32 cellular contexts compared by ENCODE assay signal in genomic region chr4:99361268-99361922, GRCh38. TPM values are rescaled to one million over a fixed set of nuclear protein-coding genes. Genes with fewer than 3 reads are reported as not detected.
DNase-seq lines count a peak whose midpoint lies in the region; ATAC-seq and TF ChIP-seq lines count a peak whose summit lies in the region.
"Had no signal": no experiment of that assay in that cellular context is flagged by ENCODE, and none has a peak within 500 bp of the region (broad histone marks: within the 10 kb centered on the region; RNA-seq: fewer than 3 reads in every experiment).

No MANE protein-coding gene starts in this region.

- DNase-seq in IMR-90 (no peak), adipocyte (ENCODE audit: low read depth) (peak; percentile 45), tibial artery (no peak), NCI-H2081 treated with DMSO at 0.1 percent for 48 hours (lab: John Stamatoyannopoulos, UW) (no peak)
- DNase-seq: activated CD4-positive, alpha-beta T cell treated with anti-CD3 and anti-CD28 coated beads, Interleukin-2, amount 50 U/mL, for 1 hour; activated CD4-positive, CD25-positive, alpha-beta regulatory T cell; activated effector memory CD4-positive, alpha-beta T cell treated with Interleukin-2 at 50 U/mL for 16 hours; activated T-cell treated with anti-CD3 and anti-CD28 coated beads, Interleukin-2, amount 50 U/mL, for 1 hour; anterior cingulate cortex; C1 segment of cervical spinal cord; DMS153; H7; hypothalamus; Kasumi-1; left cardiac atrium; NCI-H1436 treated with DMSO at 0.1 percent for 48 hours; NCI-H510A; ovary; RPMI8226; stimulated activated CD4-positive, alpha-beta T cell treated with anti-CD3 and anti-CD28 coated beads, Interleukin-1b, Interleukin-23, amount 100 ng/mL, for 48 hours; stimulated activated naive CD8-positive, alpha-beta T cell treated with anti-CD3 and anti-CD28 coated beads, Interleukin-15, Interleukin-2, amounts not matched to agents 100 U/mL and 50 U/mL, for 24 hours; trophoblast cell had no signal

- no peak overlapping the region for H3K4me3 Mint-ChIP-seq in nephron
- H3K4me3 Mint-ChIP-seq: memory B cell had no signal

- H3K9me3 Mint-ChIP-seq in nephron, result peaks cover 10% of the 10 kb centered on the region

- H2BK120ac ChIP-seq in IMR-90 (ENCODE audit: low read depth, low read length), result no peak overlapping the region

- H4K20me1 ChIP-seq in IMR-90 (ENCODE audit: insufficient read depth, low read length), result no peaks in the 10 kb centered on the region

- BruUV-seq in IMR-90 (replicated peaks; lab: Mats Ljungman, UMichigan), result no TSS peak

- H3K4ac ChIP-seq in IMR-90 (ENCODE audit: low read depth, low read length), result no peak overlapping the region

- H3K4me2 ChIP-seq in IMR-90 (ENCODE audit: low read depth, low read length), result no peak overlapping the region
- H3K4me2 ChIP-seq: smooth muscle cell had no signal

- H3K27ac Mint-ChIP-seq in nephron, result peak overlapping the region; percentile 70 to 86 (median 81)
- H3K27ac Mint-ChIP-seq: activated naive CD4-positive, alpha-beta T cell treated with anti-CD3 and anti-CD28 coated beads, Interleukin-2, amount 50 U/mL, for 72 hours; memory B cell had no signal

- H3K4me1 ChIP-seq in IMR-90 (ENCODE audit: control insufficient read depth, insufficient read depth, low read length) (peaks cover 3% of the 10 kb centered on the region; the same call in 1 of the 2 replicates), adipocyte (ENCODE audit: control insufficient read depth, insufficient read depth, low read length) (peaks cover 37% of the 10 kb centered on the region), tibial artery (peaks cover 0 to 42% (median 16%) of the 10 kb centered on the region in 4 donors)

- H3K27ac ChIP-seq in IMR-90 (ENCODE audit: insufficient read depth, low read length), result no peak overlapping the region
- H3K27ac ChIP-seq in tibial artery, result peak overlapping the region; percentile 47 to 69
- H3K27ac ChIP-seq: cardiac muscle cell had no signal

- no peak overlapping the region for H4K91ac ChIP-seq in IMR-90 (ENCODE audit: insufficient read depth, low read depth, low read length)

- peaks cover 11% of the 10 kb centered on the region for H3K4me1 Mint-ChIP-seq in nephron
- H3K4me1 Mint-ChIP-seq: memory B cell had no signal

- H3K79me1 ChIP-seq in IMR-90 (ENCODE audit: low read depth in 1 of 2, low read length in 2 of 2), result no peaks in the 10 kb centered on the region

- H2BK5ac ChIP-seq in IMR-90 (ENCODE audit: low read depth, low read length, poor library complexity, severe bottlenecking), result no peak overlapping the region

- H3K56ac ChIP-seq in IMR-90 (ENCODE audit: extremely low read depth, insufficient read depth, low read length), result no peak overlapping the region

- H4K8ac ChIP-seq in IMR-90 (ENCODE audit: low read depth in 2 of 2, low read length in 2 of 2), result no peak overlapping the region

- dilution Hi-C loops in IMR-90 (cut with HindIII; ENCODE audit: low sequenced_read_pairs, unreplicated experiment), result no loop called here

- H3K4me3 ChIP-seq in IMR-90 (ENCODE audit: insufficient read depth, low read depth, low read length), result no peak overlapping the region
- H3K4me3 ChIP-seq in adipocyte (ENCODE audit: low read length), result no peak overlapping the region
- H3K4me3 ChIP-seq in tibial artery, result no peak overlapping the region
- H3K4me3 ChIP-seq: cardiac muscle cell, ovary, smooth muscle cell had no signal

- no peak overlapping the region for H3K23ac ChIP-seq in IMR-90 (ENCODE audit: low read depth, low read length)

- intact Hi-C loops in IMR-90 (cut with micrococcal nuclease), result no loop called here
- intact Hi-C loops in tibial artery (cut with DNase I; ENCODE audit: low total_unique reads), result no loop called here

- TF ChIP-seq RAD21 in IMR-90 (IDR thresholded peaks at IDR 0.05; ENCODE audit: low read length), result no peak

- no peak overlapping the region for H3K14ac ChIP-seq in IMR-90 (replicated peaks; ENCODE audit: low read depth, low read length)

- no peak overlapping the region for H2AK9ac ChIP-seq in IMR-90 (replicated peaks; ENCODE audit: low read depth, low read length, poor library complexity)

- no peaks in the 10 kb centered on the region for H3K27me3 ChIP-seq in IMR-90 (ENCODE audit: control insufficient read depth, insufficient read depth, low read length)
- no peaks in the 10 kb centered on the region for H3K27me3 ChIP-seq in adipocyte (replicated peaks; ENCODE audit: control insufficient read depth, insufficient read depth, low read length)
- no peaks in the 10 kb centered on the region for H3K27me3 ChIP-seq in tibial artery
- H3K27me3 ChIP-seq: cardiac muscle cell, ovary had no signal

- H3K36me3 Mint-ChIP-seq in nephron (ENCODE audit: low read depth), result no peaks in the 10 kb centered on the region
- H3K36me3 Mint-ChIP-seq: memory B cell had no signal

- TF ChIP-seq POLR2A in IMR-90 (IDR thresholded peaks at IDR 0.05; ENCODE audit: low read depth, low read length), result no peak

- no peaks in the 10 kb centered on the region for H3K27me3 Mint-ChIP-seq in nephron (ENCODE audit: low read depth)
- H3K27me3 Mint-ChIP-seq: memory B cell had no signal

- no peak overlapping the region for H3K9ac ChIP-seq in IMR-90 (ENCODE audit: low read depth, low read length)
- H3K9ac ChIP-seq in adipocyte (ENCODE audit: low read length), result peak overlapping the region; percentile 60

- H2BK20ac ChIP-seq in IMR-90 (ENCODE audit: low read depth, low read length), result no peak overlapping the region

- no peak overlapping the region for H2BK15ac ChIP-seq in IMR-90 (ENCODE audit: low read depth, low read length)

- no peak overlapping the region for H2AK5ac ChIP-seq in IMR-90 (ENCODE audit: low read depth, low read length)

- in situ Hi-C loops in IMR-90 (cut with MboI; ENCODE audit: low sequenced_read_pairs), result no loop called here

- H3K18ac ChIP-seq in IMR-90 (ENCODE audit: low read depth, low read length), result no peak overlapping the region; the same call in 1 of the 2 replicates

- H3K9me3 ChIP-seq in IMR-90 (ENCODE audit: control insufficient read depth, insufficient read depth, low read length) (no peaks in the 10 kb centered on the region), adipocyte (ENCODE audit: control insufficient read depth, low read length) (peaks cover 8% of the 10 kb centered on the region), tibial artery (peaks cover 0 to 8% (median 0%) of the 10 kb centered on the region in 3 donors)
- H3K9me3 ChIP-seq: ovary had no signal

- TF ChIP-seq CTCF in IMR-90 (conservative IDR thresholded peaks at IDR 0.05; ENCODE audit: low read depth, low read length), result no peak
- no peak for TF ChIP-seq CTCF in nephron (IDR thresholded peaks at IDR 0.05; ENCODE audit: unreplicated experiment in 3 of 3)
- TF ChIP-seq CTCF in tibial artery (IDR thresholded peaks at IDR 0.05), result no peak

- POLR2A ChIA-PET in IMR-90 (lab: Charles Lee; ENCODE audit: unreplicated experiment), result no interaction called here

- no peak overlapping the region for H2AFZ ChIP-seq in IMR-90 (replicated peaks; ENCODE audit: low read length, poor library complexity)

- ATAC-seq in IMR-90 (ENCODE audit: low read depth), result peak; percentile 64
- ATAC-seq in GM18868 (IDR thresholded peaks at IDR 0.05; ENCODE audit: unreplicated experiment), result no peak
- no peak for ATAC-seq in HG02884 (IDR thresholded peaks at IDR 0.05; ENCODE audit: unreplicated experiment)
- ATAC-seq: activated naive CD4-positive, alpha-beta T cell treated with anti-CD3 and anti-CD28 coated beads, Interleukin-2, amount 50 U/mL, for 72 hours; esophagus mucosa; stimulated activated naive CD8-positive, alpha-beta T cell treated with anti-CD3 and anti-CD28 coated beads, Interleukin-15, Interleukin-2, amounts not matched to agents 100 U/mL and 50 U/mL, for 24 hours had no signal

- no peaks in the 10 kb centered on the region for H3K36me3 ChIP-seq in IMR-90 (ENCODE audit: control insufficient read depth, insufficient read depth, low read length)
- H3K36me3 ChIP-seq in adipocyte (ENCODE audit: control insufficient read depth, insufficient read depth, low read length, severe bottlenecking), result no peaks in the 10 kb centered on the region
- H3K36me3 ChIP-seq in tibial artery, result no peaks in the 10 kb centered on the region
- H3K36me3 ChIP-seq: cardiac muscle cell, ovary had no signal

- CTCF ChIA-PET in IMR-90 (lab: Yijun Ruan, JAX), result no interaction called here

- H4K5ac ChIP-seq in IMR-90 (ENCODE audit: low read depth, low read length), result peak overlapping the region; percentile 87; the same call in 1 of the 2 replicates

- H3K9me1 ChIP-seq in IMR-90 (ENCODE audit: insufficient read depth, low read length), result no peaks in the 10 kb centered on the region

TF ChIP-seq in IMR-90, 13 proteins besides CTCF, POLR2A, EP300 and RAD21 (continues in another document):
- TF ChIP-seq MAFK (IDR thresholded peaks at IDR 0.05; ENCODE audit: low read depth, low read length), result no peak
- TF ChIP-seq CHD1 (IDR thresholded peaks at IDR 0.05; ENCODE audit: low read depth, low read length), result no peak
- TF ChIP-seq RCOR1 (IDR thresholded peaks at IDR 0.05; ENCODE audit: insufficient replicate concordance, low read length), result no peak
- TF ChIP-seq MXI1 (IDR thresholded peaks at IDR 0.05; ENCODE audit: borderline replicate concordance, low read depth, low read length), result no peak
- TF ChIP-seq SMC3 (IDR thresholded peaks at IDR 0.05; ENCODE audit: low read depth, low read length), result no peak
- no peak for TF ChIP-seq CEBPB (IDR thresholded peaks at IDR 0.05; ENCODE audit: low read depth, low read length)
- TF ChIP-seq USF2 (IDR thresholded peaks at IDR 0.05; ENCODE audit: low read depth, low read length), result no peak
- no peak for TF ChIP-seq FOS (IDR thresholded peaks at IDR 0.05; ENCODE audit: low read depth, low read length)
- TF ChIP-seq NFE2L2 (IDR thresholded peaks at IDR 0.05; ENCODE audit: low read depth, low read length), result no peak
- no peak for TF ChIP-seq RFX5 (IDR thresholded peaks at IDR 0.05; ENCODE audit: low read depth, low read length)

RNA-seq across cellular contexts. Expression of gene ADH1C, which starts 8.8 kb away (rescaled TPM):
- not detected in 2 replicates for total RNA-seq in IMR-90 (2012; rRNA removed)
- polyA plus RNA-seq in IMR-90 (2012; rRNA removed), result 0.26 TPM in 1 of 2 replicates, not detected in the other
- 0.07 and 0.24 TPM in 2 replicates for polyA plus RNA-seq in IMR-90 (2012; cell fraction: cytosol; rRNA removed)
- polyA plus RNA-seq in IMR-90 (2012; cell fraction: nucleus; rRNA removed; ENCODE audit: low replicate concordance), result 0.17 and 0.21 TPM in 2 replicates
- total RNA-seq: activated naive CD4-positive, alpha-beta T cell treated with anti-CD3 and anti-CD28 coated beads, Interleukin-2, amount 50 U/mL, for 72 hours; cardiac muscle cell; H7; SK-MEL-5; smooth muscle cell had no signal
- polyA plus RNA-seq: cardiac muscle cell, neural cell, smooth muscle cell had no signal

RNA-seq across cellular contexts. Expression of gene ADH1B, which starts 40.2 kb away (rescaled TPM):
- total RNA-seq in IMR-90 (2012; rRNA removed), result under 0.01 and 0.36 TPM in 2 replicates
- polyA plus RNA-seq in IMR-90 (2012; rRNA removed), result 0.10 and 0.46 TPM in 2 replicates
- 0.40 TPM in 1 of 2 replicates, not detected in the other for polyA plus RNA-seq in IMR-90 (2012; cell fraction: cytosol; rRNA removed)
- 0.08 and 1.1 TPM in 2 replicates for polyA plus RNA-seq in IMR-90 (2012; cell fraction: nucleus; rRNA removed; ENCODE audit: low replicate concordance)
- total RNA-seq: activated naive CD4-positive, alpha-beta T cell treated with anti-CD3 and anti-CD28 coated beads, Interleukin-2, amount 50 U/mL, for 72 hours; cardiac muscle cell; H7; SK-MEL-5; smooth muscle cell had no signal
- polyA plus RNA-seq: cardiac muscle cell, neural cell, smooth muscle cell had no signal
